In genomic region chr1:68585371-68585770, GRCh38 we compare ENCODE assay signal across 1 cellular context.
TF ChIP-seq lines count a peak whose summit lies in the region.

No MANE protein-coding gene starts in this region.

TF ChIP-seq in GM23338, 12 proteins besides CTCF, POLR2A, EP300 and RAD21 (continued from another document):
- TF ChIP-seq REST (IDR thresholded peaks at IDR 0.05; ENCODE audit: unreplicated experiment), result no peak
- no peak for TF ChIP-seq ZNF114 (CRISPR knock-in tag; IDR thresholded peaks at IDR 0.05)
- TF ChIP-seq ETS1 (IDR thresholded peaks at IDR 0.05), result no peak
- no peak for TF ChIP-seq STAT1 (IDR thresholded peaks at IDR 0.05; ENCODE audit: unreplicated experiment)
- no peak for TF ChIP-seq EZH2phosphoT487 (IDR thresholded peaks at IDR 0.05; ENCODE audit: unreplicated experiment)
- no peak for TF ChIP-seq POLR2AphosphoS5 (IDR thresholded peaks at IDR 0.05; ENCODE audit: low read depth)
- TF ChIP-seq ZNF331 (CRISPR knock-in tag; IDR thresholded peaks at IDR 0.05; ENCODE audit: low read depth), result no peak
- no peak for TF ChIP-seq EZH2 (IDR thresholded peaks at IDR 0.05; ENCODE audit: low read depth, unreplicated experiment)
- TF ChIP-seq JUNB (IDR thresholded peaks at IDR 0.05; ENCODE audit: unreplicated experiment), result no peak
